In the genomic region with DNA sequence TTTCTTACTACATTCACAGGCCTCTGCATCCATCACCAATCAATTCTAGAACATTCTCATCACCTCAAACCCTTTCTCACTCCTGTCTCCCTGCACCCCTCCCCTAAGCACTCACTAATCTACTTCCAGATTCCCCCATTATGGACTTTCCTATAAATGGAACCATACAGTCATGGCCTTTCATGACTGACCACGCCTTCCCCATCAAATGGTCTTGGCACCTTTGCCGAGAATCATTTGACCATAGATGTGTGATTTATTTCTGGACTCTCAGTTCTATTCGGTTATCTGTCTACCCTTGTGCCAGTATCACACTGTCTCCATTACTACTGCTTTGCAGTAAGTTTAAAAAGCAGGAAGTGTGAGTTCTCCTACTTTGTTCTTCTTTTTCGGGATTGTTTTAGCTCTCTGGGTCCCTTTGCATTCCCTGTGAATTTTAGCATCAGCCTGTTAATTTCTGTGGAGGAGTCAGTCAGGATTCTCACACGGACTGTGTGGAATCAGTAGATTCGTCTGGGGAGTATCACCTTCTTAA, we compare ENCODE assay signal across 13 cellular contexts.
"Had no signal": no experiment of that assay in that cellular context is flagged by ENCODE, and none has a peak within 500 bp of the region (broad histone marks: within the 10 kb centered on the region; RNA-seq: fewer than 3 reads in every experiment).

No MANE protein-coding gene starts in this region.

- H3K9me3 ChIP-seq: esophagus squamous epithelium, neutrophil had no signal

- H3K27ac ChIP-seq: neutrophil had no signal

- DNase-seq: activated CD4-positive, alpha-beta T cell treated with anti-CD3 and anti-CD28 coated beads, Interleukin-2, amount 10 ng/mL, durations not matched to agents 7 days and 5 days; activated naive CD4-positive, alpha-beta T cell treated with anti-CD3 and anti-CD28 coated beads for 36 hours; central memory CD4-positive, alpha-beta T cell; effector CD8-positive, alpha-beta T cell; esophagus squamous epithelium; glutamatergic neuron; naive B cell; retina had no signal

- FAIRE-seq: endothelial cell of umbilical vein had no signal

- H2AFZ ChIP-seq: parathyroid adenoma had no signal

- H3K9ac ChIP-seq: parathyroid adenoma had no signal

- H3K4me1 ChIP-seq: parathyroid adenoma had no signal

- H3K27me3 ChIP-seq: esophagus squamous epithelium, neutrophil had no signal

- H3K4me3 ChIP-seq: esophagus squamous epithelium, lung had no signal

- ATAC-seq: activated T-helper 17 cell treated with anti-CD3 and anti-CD28 coated beads, Interleukin-2, amount 50 U/mL, for 72 hours had no signal
